8 cellular contexts compared by ENCODE assay signal in the genomic region with DNA sequence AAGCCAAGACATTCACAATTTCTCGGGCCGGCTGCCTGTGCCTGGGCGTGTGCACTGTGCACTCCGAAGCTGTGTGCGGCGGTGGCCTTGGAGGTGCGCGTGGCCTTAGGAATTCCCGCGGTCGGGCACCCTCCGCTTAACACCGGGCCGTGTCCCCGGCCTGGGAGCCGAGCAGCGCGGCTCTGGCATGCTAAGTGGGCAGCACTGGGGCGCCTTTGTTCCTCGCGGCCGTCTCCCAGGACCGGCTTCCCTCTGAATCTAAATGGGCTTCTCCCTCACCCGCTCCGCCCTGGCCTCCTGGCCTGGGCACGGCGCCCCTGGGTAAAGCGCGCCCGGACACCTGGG. TPM values are rescaled to one million over a fixed set of nuclear protein-coding genes. Genes with fewer than 3 reads are reported as not detected.
DNase-seq lines count a peak whose midpoint lies in the region; ATAC-seq and TF ChIP-seq lines count a peak whose summit lies in the region.

No MANE protein-coding gene starts in this region.

- H3K27me3 ChIP-seq in SJSA1 (replicated peaks) (peaks cover 49% of the 10 kb centered on the region), heart right ventricle (peaks cover 0 to 72% (median 20%) of the 10 kb centered on the region in 7 donors), prostate gland (replicated peaks; ENCODE audit: insufficient read depth) (no peaks in the 10 kb centered on the region)

- WGBS in heart right ventricle, 2 donors = 3 to 5% methylated on average over 27 to 30 of the region's 30 CpGs
- WGBS in prostate gland = 0% methylated on average over 29 of the region's 30 CpGs

- no peaks in the 10 kb centered on the region; the same call in 1 of the 2 replicates for H3K9me3 ChIP-seq in SJSA1 (replicated peaks)
- H3K9me3 ChIP-seq in heart right ventricle = no peaks in the 10 kb centered on the region
- H3K9me3 ChIP-seq in prostate gland = no peaks in the 10 kb centered on the region

- TF ChIP-seq CTCF in heart right ventricle (IDR thresholded peaks at IDR 0.05) (no peak), prostate gland (IDR thresholded peaks at IDR 0.05) (no peak)

- ATAC-seq in heart right ventricle = peak; percentile 31 to 73 (median 60)
- no peak for ATAC-seq in HG02642 (IDR thresholded peaks at IDR 0.05; ENCODE audit: poor library complexity, unreplicated experiment)
- no peak for ATAC-seq in HG03354 (IDR thresholded peaks at IDR 0.05; ENCODE audit: poor library complexity, severe bottlenecking, unreplicated experiment)

- no peak for TF ChIP-seq POLR2A in prostate gland (IDR thresholded peaks at IDR 0.05)

- H3K36me3 ChIP-seq in SJSA1 = no peaks in the 10 kb centered on the region
- H3K36me3 ChIP-seq in heart right ventricle = no peaks in the 10 kb centered on the region
- H3K36me3 ChIP-seq in prostate gland = no peaks in the 10 kb centered on the region

- peaks cover 18% of the 10 kb centered on the region for H3K4me1 ChIP-seq in SJSA1 (replicated peaks)
- H3K4me1 ChIP-seq in heart right ventricle = peaks cover 0 to 12% (median 7%) of the 10 kb centered on the region in 9 donors
- H3K4me1 ChIP-seq in prostate gland (replicated peaks) = no peaks in the 10 kb centered on the region

- H3K27ac ChIP-seq in SJSA1 (no peak overlapping the region), heart right ventricle (peak overlapping the region in 1 of 10 donors; percentile 28), prostate gland (peak overlapping the region; percentile 67)

- DNase-seq in ELF-1 (ENCODE audit: low read depth, low spot score) (peak; percentile 46), SJSA1 (ENCODE audit: low read depth in 1 of 2, low spot score in 2 of 2) (no peak), heart right ventricle (peak in 1 of 2 donors; percentile 14), prostate gland (ENCODE audit: low spot score) (no peak), NCI-H774 (lab: John Stamatoyannopoulos, UW) (no peak)
- DNase-seq in stimulated activated CD4-positive, alpha-beta T cell treated with anti-CD3 and anti-CD28 coated beads, Interleukin-4, amount 100 ng/mL, for 1 hour = no peak

- intact Hi-C loops in heart right ventricle (cut with DNase I) (loop anchor here in 1 of 10 donors (5.0 kb wide), 1 partner anchor 1666 kb away; no protein-coding TSS in a partner anchor), prostate gland (cut with DNase I) (loop anchor here (10.0 kb wide), 1 partner anchor 349 kb away; a partner anchor contains a TSS)

- H3K4me3 ChIP-seq in SJSA1 = peak overlapping the region; percentile 46
- peak overlapping the region in 9 of 10 donors; percentile 31 to 60 (median 49) for H3K4me3 ChIP-seq in heart right ventricle
- H3K4me3 ChIP-seq in prostate gland = peak overlapping the region; percentile 53 to 54

RNA-seq across cellular contexts. Expression of a gene that starts 0.5 kb away (rescaled TPM):
- 7.1 and 16.8 TPM in 2 replicates for total RNA-seq in SJSA1 (2014; rRNA removed; shearing (Covaris generic))
- total RNA-seq in heart right ventricle = 1 to 10 TPM; 1.7 to 6.7 (median 4.5) TPM
- under 1 TPM; 0.71 to 0.80 TPM for polyA plus RNA-seq in heart right ventricle
- total RNA-seq in prostate gland = 10 to 100 TPM in 1 of 2 donors, 1 to 10 TPM in 1; 9.1 to 43.7 TPM

Comparison
In these comparisons a context has a peak if more than half of its experiments do, and no peak if none do; other contexts are left out.
1. ATAC-seq: peak in heart right ventricle (8 of 8); none in HG02642 (single experiment) and HG03354 (single experiment).
2. Peak in every context shown above with its lines, with median percentiles within 50 percentile points of each other: H3K4me3 ChIP-seq.